In the genomic region with DNA sequence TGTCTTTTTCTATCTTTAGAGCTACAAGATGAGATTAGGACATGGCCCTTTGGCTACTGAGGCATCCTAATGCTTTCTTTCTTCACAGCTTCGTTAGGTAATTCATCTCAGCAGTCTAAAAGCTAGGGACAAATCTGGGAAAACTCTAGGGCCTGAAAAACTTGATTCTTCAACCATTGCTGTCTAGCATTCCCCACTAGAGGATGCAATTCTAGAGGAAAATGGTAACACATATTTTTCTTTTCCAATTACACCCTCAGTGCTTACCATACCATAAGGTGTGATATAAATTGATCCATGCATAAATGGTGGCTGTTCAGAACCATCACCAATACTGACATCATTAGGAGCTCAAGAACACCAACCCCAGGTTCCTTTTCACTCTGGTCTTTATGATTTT, we compare ENCODE assay signal across 15 cellular contexts.
"Had no signal": no experiment of that assay in that cellular context is flagged by ENCODE, and none has a peak within 500 bp of the region (broad histone marks: within the 10 kb centered on the region; RNA-seq: fewer than 3 reads in every experiment).

No MANE protein-coding gene starts in this region.

- H3K9me3 ChIP-seq: ovary, stomach, testis, upper lobe of right lung had no signal

- H3K36me3 Mint-ChIP-seq: activated naive CD8-positive, alpha-beta T cell treated with anti-CD3 and anti-CD28 coated beads, Interleukin-2, amount 10 ng/mL, durations not matched to agents 7 days and 5 days; brain had no signal

- DNase-seq: activated CD4-positive, alpha-beta T cell treated with anti-CD3 and anti-CD28 coated beads for 1 hour; activated CD4-positive, alpha-beta T cell treated with anti-CD3 and anti-CD28 coated beads, Interleukin-2, amount 50 U/mL, for 4 hours; activated naive CD4-positive, alpha-beta T cell; activated naive CD8-positive, alpha-beta T cell treated with anti-CD3 and anti-CD28 coated beads, Interleukin-2, amount 10 ng/mL, durations not matched to agents 7 days and 5 days; activated T-cell treated with anti-CD3 and anti-CD28 coated beads for 4 hours; effector memory CD8-positive, alpha-beta T cell; ovary; stimulated activated CD4-positive, alpha-beta T cell treated with anti-CD3 and anti-CD28 coated beads, Interleukin-1b, Interleukin-23, amount 100 ng/mL, for 48 hours; stomach; testis; upper lobe of right lung had no signal

- H3K27ac ChIP-seq: epithelial cell of prostate, hepatocyte, ovary, stomach, testis, upper lobe of right lung had no signal

- H3K9me3 Mint-ChIP-seq: activated naive CD8-positive, alpha-beta T cell treated with anti-CD3 and anti-CD28 coated beads, Interleukin-2, amount 10 ng/mL, durations not matched to agents 7 days and 5 days; brain; nephron had no signal

- ATAC-seq: effector memory CD8-positive, alpha-beta T cell; upper lobe of right lung had no signal

- H3K4me3 Mint-ChIP-seq: activated naive CD8-positive, alpha-beta T cell treated with anti-CD3 and anti-CD28 coated beads, Interleukin-2, amount 10 ng/mL, durations not matched to agents 7 days and 5 days; effector memory CD8-positive, alpha-beta T cell; nephron had no signal

- H3K4me1 Mint-ChIP-seq: activated naive CD8-positive, alpha-beta T cell treated with anti-CD3 and anti-CD28 coated beads, Interleukin-2, amount 10 ng/mL, durations not matched to agents 7 days and 5 days had no signal

- H3K4me1 ChIP-seq: testis, upper lobe of right lung had no signal

- H3K4me2 ChIP-seq: hepatocyte had no signal

- H3K27me3 ChIP-seq: ovary, testis, upper lobe of right lung had no signal

- H3K79me2 ChIP-seq: hepatocyte had no signal

- H3K36me3 ChIP-seq: ovary, stomach, upper lobe of right lung had no signal

- H2AFZ ChIP-seq: hepatocyte had no signal

- H3K4me3 ChIP-seq: hepatocyte, ovary, stomach, testis, upper lobe of right lung had no signal

- H3K27me3 Mint-ChIP-seq: activated naive CD8-positive, alpha-beta T cell treated with anti-CD3 and anti-CD28 coated beads, Interleukin-2, amount 10 ng/mL, durations not matched to agents 7 days and 5 days; brain; effector memory CD8-positive, alpha-beta T cell had no signal

- H3K27ac Mint-ChIP-seq: activated naive CD8-positive, alpha-beta T cell treated with anti-CD3 and anti-CD28 coated beads, Interleukin-2, amount 10 ng/mL, durations not matched to agents 7 days and 5 days; effector memory CD8-positive, alpha-beta T cell; nephron had no signal
